In the genomic region with DNA sequence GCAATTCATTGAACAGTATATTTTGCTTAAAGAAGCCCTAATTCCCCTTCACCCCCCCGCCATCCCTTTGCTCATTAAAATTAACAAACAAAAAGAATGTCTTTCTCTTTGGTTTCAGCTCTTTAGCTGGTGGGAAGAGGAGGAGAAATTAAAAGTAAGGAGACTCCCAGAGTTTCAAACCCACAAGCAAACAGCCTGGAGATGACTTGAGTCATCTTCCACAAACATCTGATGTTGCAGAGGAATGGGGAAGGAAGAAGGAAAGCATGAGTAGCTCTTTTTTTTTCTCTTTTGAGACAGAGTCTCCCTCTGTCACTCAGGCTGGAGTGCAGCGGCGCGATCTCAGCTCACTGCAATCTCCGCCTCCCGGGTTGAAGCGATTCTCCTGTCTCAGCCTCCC, we compare ENCODE assay signal across 23 cellular contexts.
DNase-seq lines count a peak whose midpoint lies in the region; ATAC-seq lines count a peak whose summit lies in the region.
"Had no signal": no experiment of that assay in that cellular context is flagged by ENCODE, and none has a peak within 500 bp of the region (broad histone marks: within the 10 kb centered on the region; RNA-seq: fewer than 3 reads in every experiment).

No MANE protein-coding gene starts in this region.

- peak; percentile 33 for DNase-seq in GM04504 (ENCODE audit: low read depth)
- peak; percentile 57 for DNase-seq in RPMI7951 (ENCODE audit: low read depth)
- peak; percentile 2 for DNase-seq in fibroblast of gingiva (ENCODE audit: low read depth)
- no peak for DNase-seq in activated T-helper 1 cell treated with anti-CD3 and anti-CD28 coated beads, Interleukin-12 subunit alpha, Interleukin-12 subunit beta, Interleukin-2, Interleukin-4 antibody, amounts not matched to agents 30 ng/mL and 10 ng/mL and 1 ng/mL, durations not matched to agents 14 hours and 24 hours and 36 hours (ENCODE audit: low spot score)
- no peak for DNase-seq in D341Med (ENCODE audit: low spot score)
- DNase-seq in C1 segment of cervical spinal cord (lab: John Stamatoyannopoulos, UW): no peak
- DNase-seq: activated CD4-positive, CD25-positive, alpha-beta regulatory T cell; activated CD8-positive, alpha-beta memory T cell treated with anti-CD3 and anti-CD28 coated beads for 24 hours; activated naive CD4-positive, alpha-beta T cell treated with anti-CD3 and anti-CD28 coated beads, Interleukin-2, amount 10 ng/mL, durations not matched to agents 7 days and 5 days; activated T-cell treated with anti-CD3 and anti-CD28 coated beads, Interleukin-2, amount 50 U/mL, for 4 hours; aorta; effector CD8-positive, alpha-beta T cell; esophagus squamous epithelium; head of caudate nucleus; immature natural killer cell; NCI-H1105 treated with DMSO at 0.1 percent for 48 hours; NCI-H510A treated with DMSO at 0.1 percent for 48 hours; RPMI8226; SK-N-SH; upper lobe of left lung had no signal

- intact Hi-C loops in activated T-helper 1 cell treated with anti-CD3 and anti-CD28 coated beads, Interleukin-12 subunit alpha, Interleukin-12 subunit beta, Interleukin-2, Interleukin-4 antibody, amounts not matched to agents 30 ng/mL and 10 ng/mL and 1 ng/mL, durations not matched to agents 14 hours and 24 hours and 36 hours (cut with micrococcal nuclease): no loop called here

- H3K4me3 Mint-ChIP-seq in activated T-helper 1 cell treated with anti-CD3 and anti-CD28 coated beads, Interleukin-12 subunit alpha, Interleukin-12 subunit beta, Interleukin-2, Interleukin-4 antibody, amounts not matched to agents 30 ng/mL and 10 ng/mL and 1 ng/mL, durations not matched to agents 14 hours and 24 hours and 36 hours: no peak overlapping the region
- H3K4me3 Mint-ChIP-seq: activated naive CD4-positive, alpha-beta T cell treated with anti-CD3 and anti-CD28 coated beads, Interleukin-2, amount 10 ng/mL, durations not matched to agents 7 days and 5 days; activated T-cell treated with anti-CD3 and anti-CD28 coated beads, Interleukin-2, amount 50 U/mL, for 4 hours; CD14-positive monocyte; immature natural killer cell; T-helper 2 cell treated with Interferon-gamma antibody and Interleukin-4, amounts not matched to agents 5 μg/mL and 100 μg/mL, for 36 hours had no signal

- no peak overlapping the region for H3K27ac Mint-ChIP-seq in activated T-helper 1 cell treated with anti-CD3 and anti-CD28 coated beads, Interleukin-12 subunit alpha, Interleukin-12 subunit beta, Interleukin-2, Interleukin-4 antibody, amounts not matched to agents 30 ng/mL and 10 ng/mL and 1 ng/mL, durations not matched to agents 14 hours and 24 hours and 36 hours
- H3K27ac Mint-ChIP-seq: activated naive CD4-positive, alpha-beta T cell treated with anti-CD3 and anti-CD28 coated beads, Interleukin-2, amount 10 ng/mL, durations not matched to agents 7 days and 5 days; CD14-positive monocyte; immature natural killer cell; T-helper 2 cell treated with Interferon-gamma antibody and Interleukin-4, amounts not matched to agents 5 μg/mL and 100 μg/mL, for 36 hours had no signal

- ATAC-seq in HG02623 (IDR thresholded peaks at IDR 0.05; ENCODE audit: unreplicated experiment): no peak
- ATAC-seq: activated T-cell treated with anti-CD3 and anti-CD28 coated beads, Interleukin-2, amount 50 U/mL, for 4 hours had no signal

- no peaks in the 10 kb centered on the region for H3K27me3 Mint-ChIP-seq in activated T-helper 1 cell treated with anti-CD3 and anti-CD28 coated beads, Interleukin-12 subunit alpha, Interleukin-12 subunit beta, Interleukin-2, Interleukin-4 antibody, amounts not matched to agents 30 ng/mL and 10 ng/mL and 1 ng/mL, durations not matched to agents 14 hours and 24 hours and 36 hours (ENCODE audit: insufficient read depth)
- H3K27me3 Mint-ChIP-seq: activated naive CD4-positive, alpha-beta T cell treated with anti-CD3 and anti-CD28 coated beads, Interleukin-2, amount 10 ng/mL, durations not matched to agents 7 days and 5 days had no signal

- no peaks in the 10 kb centered on the region for H3K36me3 Mint-ChIP-seq in activated T-helper 1 cell treated with anti-CD3 and anti-CD28 coated beads, Interleukin-12 subunit alpha, Interleukin-12 subunit beta, Interleukin-2, Interleukin-4 antibody, amounts not matched to agents 30 ng/mL and 10 ng/mL and 1 ng/mL, durations not matched to agents 14 hours and 24 hours and 36 hours (ENCODE audit: low read depth)
- H3K36me3 Mint-ChIP-seq: activated naive CD4-positive, alpha-beta T cell treated with anti-CD3 and anti-CD28 coated beads, Interleukin-2, amount 10 ng/mL, durations not matched to agents 7 days and 5 days; CD14-positive monocyte; immature natural killer cell had no signal

- no peaks in the 10 kb centered on the region for H3K4me1 Mint-ChIP-seq in activated T-helper 1 cell treated with anti-CD3 and anti-CD28 coated beads, Interleukin-12 subunit alpha, Interleukin-12 subunit beta, Interleukin-2, Interleukin-4 antibody, amounts not matched to agents 30 ng/mL and 10 ng/mL and 1 ng/mL, durations not matched to agents 14 hours and 24 hours and 36 hours (ENCODE audit: low read depth)
- H3K4me1 Mint-ChIP-seq: activated naive CD4-positive, alpha-beta T cell treated with anti-CD3 and anti-CD28 coated beads, Interleukin-2, amount 10 ng/mL, durations not matched to agents 7 days and 5 days; CD14-positive monocyte; immature natural killer cell had no signal

- peaks cover 9% of the 10 kb centered on the region for H3K9me3 Mint-ChIP-seq in activated T-helper 1 cell treated with anti-CD3 and anti-CD28 coated beads, Interleukin-12 subunit alpha, Interleukin-12 subunit beta, Interleukin-2, Interleukin-4 antibody, amounts not matched to agents 30 ng/mL and 10 ng/mL and 1 ng/mL, durations not matched to agents 14 hours and 24 hours and 36 hours
- H3K9me3 Mint-ChIP-seq: activated naive CD4-positive, alpha-beta T cell treated with anti-CD3 and anti-CD28 coated beads, Interleukin-2, amount 10 ng/mL, durations not matched to agents 7 days and 5 days; T-helper 2 cell treated with Interferon-gamma antibody and Interleukin-4, amounts not matched to agents 5 μg/mL and 100 μg/mL, for 36 hours had no signal

Comparison
In these comparisons a context has a peak if more than half of its experiments do, and no peak if none do; other contexts are left out.
1. DNase-seq: peak in GM04504 (single experiment), RPMI7951 (single experiment) and fibroblast of gingiva (single experiment); none in activated T-helper 1 cell treated with anti-CD3 and anti-CD28 coated beads, Interleukin-12 subunit alpha, Interleukin-12 subunit beta, Interleukin-2, Interleukin-4 antibody, amounts not matched to agents 30 ng/mL and 10 ng/mL and 1 ng/mL, durations not matched to agents 14 hours and 24 hours and 36 hours (single experiment), D341Med (single experiment) and C1 segment of cervical spinal cord (0 of 14).